In the genomic region with DNA sequence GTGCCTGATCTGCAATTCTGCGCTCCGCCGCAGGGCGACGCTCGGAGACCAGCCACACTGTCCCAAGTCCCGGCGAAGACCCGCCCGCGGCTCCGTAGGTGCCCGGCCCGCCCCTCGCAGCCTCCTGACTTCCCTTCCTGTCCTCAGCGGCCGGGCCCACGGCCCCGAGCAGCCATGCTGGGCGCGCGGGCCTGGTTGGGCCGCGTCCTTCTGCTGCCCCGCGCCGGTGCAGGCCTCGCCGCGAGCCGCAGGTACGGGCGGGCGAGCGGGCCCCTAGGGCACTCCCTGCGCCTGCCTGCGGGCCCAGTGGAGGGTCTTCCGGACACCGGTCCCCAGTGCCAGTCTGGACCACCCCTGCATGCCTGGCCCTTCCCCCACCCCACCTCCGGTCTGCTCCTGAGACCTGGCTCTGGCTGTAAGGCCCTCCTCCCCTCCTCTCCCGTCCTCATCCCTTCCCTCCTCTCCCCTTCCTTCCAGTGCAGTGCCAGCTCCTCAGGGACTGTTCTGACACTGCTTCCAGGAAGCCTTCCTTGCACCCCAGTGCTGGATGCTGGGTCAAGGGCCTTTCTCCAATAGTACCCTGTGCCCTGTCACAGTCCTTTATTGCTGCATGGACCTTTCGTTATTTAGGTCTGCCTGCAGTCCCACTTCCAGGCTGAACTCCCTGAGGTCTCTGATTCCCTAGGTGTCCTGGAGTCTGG, we compare ENCODE assay signal across 1 cellular context.
TF ChIP-seq lines count a peak whose summit lies in the region.

A gene (plus strand): TSS at position 140 of the 701 bp plus-strand sequence. CDS start 35 bp downstream, at position 175.

TF ChIP-seq in HepG2, 621 proteins besides CTCF, POLR2A, EP300 and RAD21 (continued from another document and continues in another):
- TF ChIP-seq, protein P1, sequence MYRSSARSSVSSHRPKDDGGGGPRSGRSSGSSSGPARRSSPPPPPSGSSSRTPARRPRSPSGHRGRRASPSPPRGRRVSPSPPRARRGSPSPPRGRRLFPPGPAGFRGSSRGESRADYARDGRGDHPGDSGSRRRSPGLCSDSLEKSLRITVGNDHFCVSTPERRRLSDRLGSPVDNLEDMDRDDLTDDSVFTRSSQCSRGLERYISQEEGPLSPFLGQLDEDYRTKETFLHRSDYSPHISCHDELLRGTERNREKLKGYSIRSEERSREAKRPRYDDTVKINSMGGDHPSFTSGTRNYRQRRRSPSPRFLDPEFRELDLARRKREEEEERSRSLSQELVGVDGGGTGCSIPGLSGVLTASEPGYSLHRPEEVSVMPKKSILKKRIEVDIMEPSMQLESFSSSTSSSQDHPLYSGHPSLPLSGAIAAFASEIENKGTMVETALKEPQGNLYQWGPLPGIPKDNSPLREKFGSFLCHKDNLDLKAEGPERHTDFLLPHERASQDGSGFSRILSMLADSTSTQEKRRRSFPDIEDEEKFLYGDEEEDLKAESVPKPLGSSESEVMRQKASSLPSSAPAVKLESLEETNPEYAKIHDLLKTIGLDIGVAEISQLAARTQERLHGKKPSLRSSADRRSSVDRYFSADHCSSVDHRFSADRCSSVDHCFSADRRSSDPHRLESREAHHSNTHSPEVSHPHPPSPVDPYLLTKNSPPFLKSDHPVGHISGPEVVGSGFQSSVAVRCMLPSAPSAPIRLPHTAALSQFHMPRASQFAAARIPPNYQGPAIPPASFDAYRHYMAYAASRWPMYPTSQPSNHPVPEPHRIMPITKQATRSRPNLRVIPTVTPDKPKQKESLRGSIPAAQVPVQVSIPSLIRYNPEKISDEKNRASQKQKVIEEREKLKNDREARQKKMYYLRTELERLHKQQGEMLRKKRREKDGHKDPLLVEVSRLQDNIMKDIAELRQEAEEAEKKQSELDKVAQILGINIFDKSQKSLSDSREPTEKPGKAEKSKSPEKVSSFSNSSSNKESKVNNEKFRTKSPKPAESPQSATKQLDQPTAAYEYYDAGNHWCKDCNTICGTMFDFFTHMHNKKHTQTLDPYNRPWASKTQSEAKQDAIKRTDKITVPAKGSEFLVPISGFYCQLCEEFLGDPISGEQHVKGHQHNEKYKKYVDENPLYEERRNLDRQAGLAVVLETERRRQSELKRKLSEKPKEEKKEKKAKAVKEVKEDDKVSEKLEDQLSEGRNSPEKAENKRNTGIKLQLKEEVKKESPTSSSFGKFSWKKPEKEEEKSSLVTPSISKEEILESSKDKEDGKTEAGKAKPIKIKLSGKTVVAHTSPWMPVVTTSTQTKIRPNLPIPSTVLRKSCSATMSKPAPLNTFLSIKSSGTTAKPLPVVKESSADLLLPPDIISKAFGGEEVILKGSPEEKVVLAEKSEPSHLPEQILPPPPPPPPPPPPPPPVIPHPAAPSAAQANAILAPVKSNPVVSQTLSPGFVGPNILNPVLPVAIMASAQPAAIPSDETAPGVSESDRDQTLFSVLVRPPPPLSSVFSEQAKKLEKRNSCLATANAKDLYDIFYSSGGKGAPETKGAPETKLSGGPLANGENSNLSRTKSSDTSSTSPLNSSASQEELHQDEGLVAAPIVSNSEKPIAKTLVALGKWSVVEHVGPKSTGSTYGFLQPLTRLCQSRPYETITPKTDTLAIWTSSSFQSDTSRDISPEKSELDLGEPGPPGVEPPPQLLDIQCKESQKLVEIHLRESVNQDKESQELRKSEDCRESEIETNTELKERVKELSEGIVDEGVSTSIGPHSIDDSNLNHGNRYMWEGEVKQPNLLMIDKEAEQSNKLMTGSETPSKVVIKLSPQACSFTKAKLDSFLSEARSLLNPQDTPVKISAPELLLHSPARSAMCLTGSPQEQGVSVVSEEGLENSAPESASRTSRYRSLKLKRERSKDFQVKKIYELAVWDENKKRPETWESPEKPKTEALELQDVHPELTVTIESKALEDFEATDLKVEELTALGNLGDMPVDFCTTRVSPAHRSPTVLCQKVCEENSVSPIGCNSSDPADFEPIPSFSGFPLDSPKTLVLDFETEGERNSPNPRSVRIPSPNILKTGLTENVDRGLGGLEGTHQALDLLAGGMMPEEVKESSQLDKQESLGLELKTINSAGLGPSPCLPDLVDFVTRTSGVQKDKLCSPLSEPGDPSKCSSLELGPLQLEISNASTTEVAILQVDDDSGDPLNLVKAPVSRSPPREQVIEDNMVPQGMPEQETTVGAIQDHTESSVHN (CRISPR knock-in tag; IDR thresholded peaks at IDR 0.05), result no peak
- no peak; the same call in 1 of the 2 replicates for TF ChIP-seq ZNF335 (CRISPR knock-in tag; IDR thresholded peaks at IDR 0.05)
- TF ChIP-seq, protein P2, sequence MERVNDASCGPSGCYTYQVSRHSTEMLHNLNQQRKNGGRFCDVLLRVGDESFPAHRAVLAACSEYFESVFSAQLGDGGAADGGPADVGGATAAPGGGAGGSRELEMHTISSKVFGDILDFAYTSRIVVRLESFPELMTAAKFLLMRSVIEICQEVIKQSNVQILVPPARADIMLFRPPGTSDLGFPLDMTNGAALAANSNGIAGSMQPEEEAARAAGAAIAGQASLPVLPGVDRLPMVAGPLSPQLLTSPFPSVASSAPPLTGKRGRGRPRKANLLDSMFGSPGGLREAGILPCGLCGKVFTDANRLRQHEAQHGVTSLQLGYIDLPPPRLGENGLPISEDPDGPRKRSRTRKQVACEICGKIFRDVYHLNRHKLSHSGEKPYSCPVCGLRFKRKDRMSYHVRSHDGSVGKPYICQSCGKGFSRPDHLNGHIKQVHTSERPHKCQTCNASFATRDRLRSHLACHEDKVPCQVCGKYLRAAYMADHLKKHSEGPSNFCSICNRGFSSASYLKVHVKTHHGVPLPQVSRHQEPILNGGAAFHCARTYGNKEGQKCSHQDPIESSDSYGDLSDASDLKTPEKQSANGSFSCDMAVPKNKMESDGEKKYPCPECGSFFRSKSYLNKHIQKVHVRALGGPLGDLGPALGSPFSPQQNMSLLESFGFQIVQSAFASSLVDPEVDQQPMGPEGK (CRISPR knock-in tag; IDR thresholded peaks at IDR 0.05), result peak; percentile 72
- TF ChIP-seq ZNF343 (CRISPR knock-in tag; IDR thresholded peaks at IDR 0.05), result no peak; the same call in 1 of the 2 replicates
- TF ChIP-seq ZFP1 (CRISPR knock-in tag; IDR thresholded peaks at IDR 0.05), result peak; percentile 54; the same call in 1 of the 2 replicates
- no peak; the same call in 1 of the 2 replicates for TF ChIP-seq SIX4 (CRISPR knock-in tag; IDR thresholded peaks at IDR 0.05)
- TF ChIP-seq, protein P3, sequence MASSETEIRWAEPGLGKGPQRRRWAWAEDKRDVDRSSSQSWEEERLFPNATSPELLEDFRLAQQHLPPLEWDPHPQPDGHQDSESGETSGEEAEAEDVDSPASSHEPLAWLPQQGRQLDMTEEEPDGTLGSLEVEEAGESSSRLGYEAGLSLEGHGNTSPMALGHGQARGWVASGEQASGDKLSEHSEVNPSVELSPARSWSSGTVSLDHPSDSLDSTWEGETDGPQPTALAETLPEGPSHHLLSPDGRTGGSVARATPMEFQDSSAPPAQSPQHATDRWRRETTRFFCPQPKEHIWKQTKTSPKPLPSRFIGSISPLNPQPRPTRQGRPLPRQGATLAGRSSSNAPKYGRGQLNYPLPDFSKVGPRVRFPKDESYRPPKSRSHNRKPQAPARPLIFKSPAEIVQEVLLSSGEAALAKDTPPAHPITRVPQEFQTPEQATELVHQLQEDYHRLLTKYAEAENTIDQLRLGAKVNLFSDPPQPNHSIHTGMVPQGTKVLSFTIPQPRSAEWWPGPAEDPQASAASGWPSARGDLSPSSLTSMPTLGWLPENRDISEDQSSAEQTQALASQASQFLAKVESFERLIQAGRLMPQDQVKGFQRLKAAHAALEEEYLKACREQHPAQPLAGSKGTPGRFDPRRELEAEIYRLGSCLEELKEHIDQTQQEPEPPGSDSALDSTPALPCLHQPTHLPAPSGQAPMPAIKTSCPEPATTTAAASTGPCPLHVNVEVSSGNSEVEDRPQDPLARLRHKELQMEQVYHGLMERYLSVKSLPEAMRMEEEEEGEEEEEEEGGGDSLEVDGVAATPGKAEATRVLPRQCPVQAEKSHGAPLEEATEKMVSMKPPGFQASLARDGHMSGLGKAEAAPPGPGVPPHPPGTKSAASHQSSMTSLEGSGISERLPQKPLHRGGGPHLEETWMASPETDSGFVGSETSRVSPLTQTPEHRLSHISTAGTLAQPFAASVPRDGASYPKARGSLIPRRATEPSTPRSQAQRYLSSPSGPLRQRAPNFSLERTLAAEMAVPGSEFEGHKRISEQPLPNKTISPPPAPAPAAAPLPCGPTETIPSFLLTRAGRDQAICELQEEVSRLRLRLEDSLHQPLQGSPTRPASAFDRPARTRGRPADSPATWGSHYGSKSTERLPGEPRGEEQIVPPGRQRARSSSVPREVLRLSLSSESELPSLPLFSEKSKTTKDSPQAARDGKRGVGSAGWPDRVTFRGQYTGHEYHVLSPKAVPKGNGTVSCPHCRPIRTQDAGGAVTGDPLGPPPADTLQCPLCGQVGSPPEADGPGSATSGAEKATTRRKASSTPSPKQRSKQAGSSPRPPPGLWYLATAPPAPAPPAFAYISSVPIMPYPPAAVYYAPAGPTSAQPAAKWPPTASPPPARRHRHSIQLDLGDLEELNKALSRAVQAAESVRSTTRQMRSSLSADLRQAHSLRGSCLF (CRISPR knock-in tag; IDR thresholded peaks at IDR 0.05; ENCODE audit: borderline replicate concordance), result no peak
- TF ChIP-seq ZNF883 (CRISPR knock-in tag; IDR thresholded peaks at IDR 0.05; ENCODE audit: not compliant biosample characterization), result peak; percentile 59
- TF ChIP-seq, protein P4, sequence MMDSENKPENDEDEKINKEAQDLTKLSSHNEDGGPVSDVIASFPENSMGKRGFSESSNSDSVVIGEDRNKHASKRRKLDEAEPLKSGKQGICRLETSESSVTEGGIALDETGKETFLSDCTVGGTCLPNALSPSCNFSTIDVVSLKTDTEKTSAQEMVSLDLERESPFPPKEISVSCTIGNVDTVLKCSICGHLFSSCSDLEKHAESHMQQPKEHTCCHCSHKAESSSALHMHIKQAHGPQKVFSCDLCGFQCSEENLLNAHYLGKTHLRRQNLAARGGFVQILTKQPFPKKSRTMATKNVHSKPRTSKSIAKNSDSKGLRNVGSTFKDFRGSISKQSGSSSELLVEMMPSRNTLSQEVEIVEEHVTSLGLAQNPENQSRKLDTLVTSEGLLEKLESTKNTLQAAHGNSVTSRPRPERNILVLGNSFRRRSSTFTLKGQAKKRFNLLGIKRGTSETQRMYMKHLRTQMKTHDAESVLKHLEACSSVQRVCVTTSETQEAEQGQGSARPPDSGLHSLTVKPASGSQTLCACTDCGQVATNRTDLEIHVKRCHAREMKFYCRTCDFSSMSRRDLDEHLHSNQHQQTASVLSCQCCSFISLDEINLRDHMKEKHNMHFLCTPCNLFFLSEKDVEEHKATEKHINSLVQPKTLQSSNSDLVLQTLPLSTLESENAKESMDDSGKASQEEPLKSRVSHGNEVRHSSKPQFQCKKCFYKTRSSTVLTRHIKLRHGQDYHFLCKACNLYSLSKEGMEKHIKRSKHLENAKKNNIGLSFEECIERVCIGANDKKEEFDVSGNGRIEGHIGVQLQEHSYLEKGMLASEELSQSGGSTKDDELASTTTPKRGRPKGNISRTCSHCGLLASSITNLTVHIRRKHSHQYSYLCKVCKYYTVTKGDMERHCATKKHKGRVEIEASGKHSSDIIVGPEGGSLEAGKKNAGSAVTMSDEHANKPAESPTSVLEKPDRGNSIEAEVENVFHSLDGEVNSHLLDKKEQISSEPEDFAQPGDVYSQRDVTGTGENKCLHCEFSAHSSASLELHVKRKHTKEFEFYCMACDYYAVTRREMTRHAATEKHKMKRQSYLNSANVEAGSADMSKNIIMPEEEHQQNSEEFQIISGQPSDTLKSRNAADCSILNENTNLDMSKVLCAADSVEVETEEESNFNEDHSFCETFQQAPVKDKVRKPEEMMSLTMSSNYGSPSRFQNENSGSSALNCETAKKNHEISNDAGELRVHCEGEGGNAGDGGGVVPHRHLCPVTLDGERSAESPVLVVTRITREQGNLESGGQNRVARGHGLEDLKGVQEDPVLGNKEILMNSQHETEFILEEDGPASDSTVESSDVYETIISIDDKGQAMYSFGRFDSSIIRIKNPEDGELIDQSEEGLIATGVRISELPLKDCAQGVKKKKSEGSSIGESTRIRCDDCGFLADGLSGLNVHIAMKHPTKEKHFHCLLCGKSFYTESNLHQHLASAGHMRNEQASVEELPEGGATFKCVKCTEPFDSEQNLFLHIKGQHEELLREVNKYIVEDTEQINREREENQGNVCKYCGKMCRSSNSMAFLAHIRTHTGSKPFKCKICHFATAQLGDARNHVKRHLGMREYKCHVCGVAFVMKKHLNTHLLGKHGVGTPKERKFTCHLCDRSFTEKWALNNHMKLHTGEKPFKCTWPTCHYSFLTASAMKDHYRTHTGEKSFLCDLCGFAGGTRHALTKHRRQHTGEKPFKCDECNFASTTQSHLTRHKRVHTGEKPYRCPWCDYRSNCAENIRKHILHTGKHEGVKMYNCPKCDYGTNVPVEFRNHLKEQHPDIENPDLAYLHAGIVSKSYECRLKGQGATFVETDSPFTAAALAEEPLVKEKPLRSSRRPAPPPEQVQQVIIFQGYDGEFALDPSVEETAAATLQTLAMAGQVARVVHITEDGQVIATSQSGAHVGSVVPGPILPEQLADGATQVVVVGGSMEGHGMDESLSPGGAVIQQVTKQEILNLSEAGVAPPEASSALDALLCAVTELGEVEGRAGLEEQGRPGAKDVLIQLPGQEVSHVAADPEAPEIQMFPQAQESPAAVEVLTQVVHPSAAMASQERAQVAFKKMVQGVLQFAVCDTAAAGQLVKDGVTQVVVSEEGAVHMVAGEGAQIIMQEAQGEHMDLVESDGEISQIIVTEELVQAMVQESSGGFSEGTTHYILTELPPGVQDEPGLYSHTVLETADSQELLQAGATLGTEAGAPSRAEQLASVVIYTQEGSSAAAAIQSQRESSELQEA (CRISPR knock-in tag; IDR thresholded peaks at IDR 0.05; ENCODE audit: not compliant biosample characterization), result peak; percentile 31
- no peak for TF ChIP-seq FOXA1 (IDR thresholded peaks at IDR 0.05)
- TF ChIP-seq FOXA1 (CRISPR knock-in tag; IDR thresholded peaks at IDR 0.05), result no peak
- no peak for TF ChIP-seq SRSF9 (IDR thresholded peaks at IDR 0.05; ENCODE audit: borderline replicate concordance, insufficient read depth, low read depth, low read length, poor library complexity, severe bottlenecking)
- no peak for TF ChIP-seq SNRNP70 (IDR thresholded peaks at IDR 0.05; ENCODE audit: low read depth, low read length)
- TF ChIP-seq NBN (conservative IDR thresholded peaks at IDR 0.05), result no peak
- TF ChIP-seq KAT8 (CRISPR knock-in tag; IDR thresholded peaks at IDR 0.05), result peak; percentile 85
- TF ChIP-seq, protein P5, sequence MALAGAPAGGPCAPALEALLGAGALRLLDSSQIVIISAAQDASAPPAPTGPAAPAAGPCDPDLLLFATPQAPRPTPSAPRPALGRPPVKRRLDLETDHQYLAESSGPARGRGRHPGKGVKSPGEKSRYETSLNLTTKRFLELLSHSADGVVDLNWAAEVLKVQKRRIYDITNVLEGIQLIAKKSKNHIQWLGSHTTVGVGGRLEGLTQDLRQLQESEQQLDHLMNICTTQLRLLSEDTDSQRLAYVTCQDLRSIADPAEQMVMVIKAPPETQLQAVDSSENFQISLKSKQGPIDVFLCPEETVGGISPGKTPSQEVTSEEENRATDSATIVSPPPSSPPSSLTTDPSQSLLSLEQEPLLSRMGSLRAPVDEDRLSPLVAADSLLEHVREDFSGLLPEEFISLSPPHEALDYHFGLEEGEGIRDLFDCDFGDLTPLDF (CRISPR knock-in tag; IDR thresholded peaks at IDR 0.05), result peak; percentile 82
- TF ChIP-seq ZNF556 (CRISPR knock-in tag; IDR thresholded peaks at IDR 0.05; ENCODE audit: borderline replicate concordance), result peak; percentile 72; the same call in 1 of the 2 replicates
- TF ChIP-seq MED13 (CRISPR knock-in tag; IDR thresholded peaks at IDR 0.05), result no peak; the same call in 1 of the 2 replicates
- no peak for TF ChIP-seq MTF1 (CRISPR knock-in tag; IDR thresholded peaks at IDR 0.05)
- TF ChIP-seq, protein P6, sequence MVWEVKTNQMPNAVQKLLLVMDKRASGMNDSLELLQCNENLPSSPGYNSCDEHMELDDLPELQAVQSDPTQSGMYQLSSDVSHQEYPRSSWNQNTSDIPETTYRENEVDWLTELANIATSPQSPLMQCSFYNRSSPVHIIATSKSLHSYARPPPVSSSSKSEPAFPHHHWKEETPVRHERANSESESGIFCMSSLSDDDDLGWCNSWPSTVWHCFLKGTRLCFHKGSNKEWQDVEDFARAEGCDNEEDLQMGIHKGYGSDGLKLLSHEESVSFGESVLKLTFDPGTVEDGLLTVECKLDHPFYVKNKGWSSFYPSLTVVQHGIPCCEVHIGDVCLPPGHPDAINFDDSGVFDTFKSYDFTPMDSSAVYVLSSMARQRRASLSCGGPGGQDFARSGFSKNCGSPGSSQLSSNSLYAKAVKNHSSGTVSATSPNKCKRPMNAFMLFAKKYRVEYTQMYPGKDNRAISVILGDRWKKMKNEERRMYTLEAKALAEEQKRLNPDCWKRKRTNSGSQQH (CRISPR knock-in tag; IDR thresholded peaks at IDR 0.05; ENCODE audit: low read depth), result 0 out of 2 replicates have a peak, but pooled peaks have one; percentile 57
